In genomic region chr3:79866162-79866561, GRCh38 we compare ENCODE assay signal across 8 cellular contexts.
"Had no signal": no experiment of that assay in that cellular context is flagged by ENCODE, and none has a peak within 500 bp of the region (broad histone marks: within the 10 kb centered on the region; RNA-seq: fewer than 3 reads in every experiment).

No MANE protein-coding gene starts in this region.

- ATAC-seq: GM12878 had no signal

- FAIRE-seq: G401.6, GM12878, GM12891, GM12892, GM18507, GM19239 had no signal

- DNase-seq: GDM1, GF-D8 had no signal

- H3K4me3 ChIP-seq: GM12878 had no signal
